In the genomic region with DNA sequence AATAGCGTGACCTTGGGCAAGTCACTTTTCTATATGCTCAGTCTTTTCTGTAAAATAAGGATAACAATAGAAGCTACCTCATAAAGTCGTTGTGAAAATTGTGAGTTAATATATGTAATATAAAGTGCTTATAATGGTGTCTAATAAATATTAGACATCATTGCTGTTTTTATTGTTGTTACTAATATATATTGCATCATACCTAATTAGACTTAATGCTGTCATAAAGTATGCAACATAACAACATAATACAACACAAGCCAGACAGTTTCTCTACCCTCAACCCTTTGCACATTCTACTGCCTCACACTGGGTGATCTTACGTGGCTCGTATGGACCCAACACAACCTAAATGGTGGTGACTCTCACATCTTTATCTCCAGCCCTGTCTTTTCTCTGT, we compare ENCODE assay signal across 21 cellular contexts.
"Had no signal": no experiment of that assay in that cellular context is flagged by ENCODE, and none has a peak within 500 bp of the region (broad histone marks: within the 10 kb centered on the region; RNA-seq: fewer than 3 reads in every experiment).

No MANE protein-coding gene starts in this region.

- H3K9ac ChIP-seq: neural progenitor cell had no signal

- H3K4me3 ChIP-seq: esophagus muscularis mucosa, lung, neural progenitor cell, prostate gland, right atrium auricular region, sigmoid colon, stomach, thoracic aorta, tibial nerve, upper lobe of left lung had no signal

- H3K4me1 ChIP-seq: neural progenitor cell had no signal

- DNase-seq: effector CD8-positive, alpha-beta T cell; endodermal cell; foreskin melanocyte; left ventricle myocardium superior; midbrain; naive thymus-derived CD4-positive, alpha-beta T cell; sigmoid colon; stimulated activated CD4-positive, alpha-beta T cell treated with anti-CD3 and anti-CD28 coated beads, Interleukin-2, amount 100 ng/mL, for 24 hours; stimulated activated CD4-positive, alpha-beta T cell treated with anti-CD3 and anti-CD28 coated beads, Interleukin-4, amount 100 ng/mL, for 24 hours; stimulated activated naive CD4-positive, alpha-beta T cell treated with Interleukin-2 at 50 U/mL for 16 hours; stomach; upper lobe of left lung had no signal

- H3K4me2 ChIP-seq: neural progenitor cell had no signal

- FAIRE-seq: urothelium cell line had no signal

- ATAC-seq: left ventricle myocardium superior; naive thymus-derived CD4-positive, alpha-beta T cell; stimulated activated effector memory CD8-positive, alpha-beta T cell treated with anti-CD3 and anti-CD28 coated beads, Interleukin-12 subunit alpha, Interleukin-12 subunit beta, amount 100 ng/mL, for 72 hours had no signal

- H2AFZ ChIP-seq: neural progenitor cell had no signal

- H3K27me3 ChIP-seq: esophagus muscularis mucosa, neural progenitor cell, right atrium auricular region, sigmoid colon, stomach, tibial nerve, upper lobe of left lung had no signal

- H3K36me3 ChIP-seq: esophagus muscularis mucosa, neural progenitor cell, prostate gland, right atrium auricular region, sigmoid colon, stomach, thoracic aorta, upper lobe of left lung had no signal

- H3K27ac ChIP-seq: neural progenitor cell, prostate gland, right atrium auricular region, thoracic aorta had no signal

- H3K9me3 ChIP-seq: esophagus muscularis mucosa, prostate gland, right atrium auricular region, sigmoid colon, stomach, thoracic aorta, tibial nerve, upper lobe of left lung had no signal
